Comparison of ENCODE assay signal across 1 cellular context in genomic region chr17:57440522-57441269, GRCh38.
A peak's percentile ranks its signal among the peaks of the same experiment; 100 is the strongest.
TF ChIP-seq lines count a peak whose summit lies in the region.

No MANE protein-coding gene starts in this region.

TF ChIP-seq in HepG2, 621 proteins besides CTCF, POLR2A, EP300 and RAD21 (continued from another document and continues in another):
- TF ChIP-seq, protein P1, sequence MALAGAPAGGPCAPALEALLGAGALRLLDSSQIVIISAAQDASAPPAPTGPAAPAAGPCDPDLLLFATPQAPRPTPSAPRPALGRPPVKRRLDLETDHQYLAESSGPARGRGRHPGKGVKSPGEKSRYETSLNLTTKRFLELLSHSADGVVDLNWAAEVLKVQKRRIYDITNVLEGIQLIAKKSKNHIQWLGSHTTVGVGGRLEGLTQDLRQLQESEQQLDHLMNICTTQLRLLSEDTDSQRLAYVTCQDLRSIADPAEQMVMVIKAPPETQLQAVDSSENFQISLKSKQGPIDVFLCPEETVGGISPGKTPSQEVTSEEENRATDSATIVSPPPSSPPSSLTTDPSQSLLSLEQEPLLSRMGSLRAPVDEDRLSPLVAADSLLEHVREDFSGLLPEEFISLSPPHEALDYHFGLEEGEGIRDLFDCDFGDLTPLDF (CRISPR knock-in tag; IDR thresholded peaks at IDR 0.05) = no peak
- TF ChIP-seq ZSCAN20 (CRISPR knock-in tag; IDR thresholded peaks at IDR 0.05; ENCODE audit: borderline replicate concordance) (no peak), SIX1 (CRISPR knock-in tag; IDR thresholded peaks at IDR 0.05; ENCODE audit: borderline replicate concordance) (no peak), EZH2 (conservative IDR thresholded peaks at IDR 0.05; ENCODE audit: low read depth, low read length) (no peak), TBX3 (IDR thresholded peaks at IDR 0.05; ENCODE audit: borderline replicate concordance) (no peak), ZNF577 (CRISPR knock-in tag; IDR thresholded peaks at IDR 0.05; ENCODE audit: borderline replicate concordance, low read depth) (no peak), TCF12 (IDR thresholded peaks at IDR 0.05) (no peak), TCF12 (CRISPR knock-in tag; IDR thresholded peaks at IDR 0.05) (0 out of 2 replicates have a peak, but pooled peaks have one; percentile 45), ZNF557 (CRISPR knock-in tag; IDR thresholded peaks at IDR 0.05) (0 out of 2 replicates have a peak, but pooled peaks have one; percentile 17), DR1 (CRISPR knock-in tag; IDR thresholded peaks at IDR 0.05) (no peak), JDP2 (CRISPR knock-in tag; IDR thresholded peaks at IDR 0.05; ENCODE audit: borderline replicate concordance) (no peak), TOE1 (CRISPR knock-in tag; IDR thresholded peaks at IDR 0.05) (0 out of 2 replicates have a peak, but pooled peaks have one; percentile 35), ZNF468 (CRISPR knock-in tag; IDR thresholded peaks at IDR 0.05) (no peak), GTF3A (CRISPR knock-in tag; conservative IDR thresholded peaks at IDR 0.05) (no peak), CBFB (CRISPR knock-in tag; IDR thresholded peaks at IDR 0.05) (no peak), ZNF30 (CRISPR knock-in tag; IDR thresholded peaks at IDR 0.05) (no peak), ISL2 (CRISPR knock-in tag; IDR thresholded peaks at IDR 0.05) (peak; percentile 65), ZNF253 (CRISPR knock-in tag; IDR thresholded peaks at IDR 0.05; ENCODE audit: borderline replicate concordance) (0 out of 2 replicates have a peak, but pooled peaks have one; percentile 33), KLF6 (CRISPR knock-in tag; IDR thresholded peaks at IDR 0.05) (no peak), ZNF296 (CRISPR knock-in tag; conservative IDR thresholded peaks at IDR 0.05) (0 out of 2 replicates have a peak, but pooled peaks have one; percentile 51), ZNF354B (CRISPR knock-in tag; IDR thresholded peaks at IDR 0.05) (peak; percentile 25; the same call in 1 of the 2 replicates), ZNF737 (CRISPR knock-in tag; IDR thresholded peaks at IDR 0.05; ENCODE audit: borderline replicate concordance) (no peak), ZBTB42 (CRISPR knock-in tag; IDR thresholded peaks at IDR 0.05) (no peak), ZNF564 (CRISPR knock-in tag; IDR thresholded peaks at IDR 0.05) (no peak), ZNF687 (CRISPR knock-in tag; IDR thresholded peaks at IDR 0.05) (peak; percentile 73), FIP1L1 (IDR thresholded peaks at IDR 0.05; ENCODE audit: borderline replicate concordance, insufficient read depth, low read depth, low read length) (no peak), NR3C1 (CRISPR knock-in tag; IDR thresholded peaks at IDR 0.05) (no peak), SPEN (CRISPR knock-in tag; IDR thresholded peaks at IDR 0.05; ENCODE audit: low read depth) (peak; percentile 47; the same call in 1 of the 2 replicates), SMAD1 (CRISPR knock-in tag; IDR thresholded peaks at IDR 0.05; ENCODE audit: borderline replicate concordance, low read depth) (no peak), NR0B2 (CRISPR knock-in tag; IDR thresholded peaks at IDR 0.05) (no peak), CHD4 (IDR thresholded peaks at IDR 0.05; ENCODE audit: borderline replicate concordance, low read length) (peak; percentile 26), ZNF782 (CRISPR knock-in tag; IDR thresholded peaks at IDR 0.05; ENCODE audit: borderline replicate concordance) (no peak), HMGA1 (CRISPR knock-in tag; conservative IDR thresholded peaks at IDR 0.05) (no peak), ZNF724P (CRISPR knock-in tag; IDR thresholded peaks at IDR 0.05; ENCODE audit: borderline replicate concordance) (0 out of 2 replicates have a peak, but pooled peaks have one; percentile 36), ZNF703 (CRISPR knock-in tag; IDR thresholded peaks at IDR 0.05; ENCODE audit: borderline replicate concordance) (no peak), MEF2D (CRISPR knock-in tag; IDR thresholded peaks at IDR 0.05) (no peak), ZSCAN31 (CRISPR knock-in tag; IDR thresholded peaks at IDR 0.05; ENCODE audit: low read depth) (0 out of 2 replicates have a peak, but pooled peaks have one; percentile 33), ZNF773 (CRISPR knock-in tag; IDR thresholded peaks at IDR 0.05; ENCODE audit: borderline replicate concordance) (no peak), ZNF235 (CRISPR knock-in tag; IDR thresholded peaks at IDR 0.05; ENCODE audit: borderline replicate concordance) (no peak), ZNF383 (CRISPR knock-in tag; IDR thresholded peaks at IDR 0.05; ENCODE audit: borderline replicate concordance) (no peak), CBX5 (CRISPR knock-in tag; IDR thresholded peaks at IDR 0.05; ENCODE audit: borderline replicate concordance) (no peak), ZC3H13 (CRISPR knock-in tag; IDR thresholded peaks at IDR 0.05) (no peak), SNAI1 (CRISPR knock-in tag; IDR thresholded peaks at IDR 0.05; ENCODE audit: borderline replicate concordance) (no peak), ADNP (CRISPR knock-in tag; IDR thresholded peaks at IDR 0.05) (no peak), TCF7L2 (IDR thresholded peaks at IDR 0.05; ENCODE audit: low read depth, low read length) (no peak), ZNF556 (CRISPR knock-in tag; IDR thresholded peaks at IDR 0.05; ENCODE audit: borderline replicate concordance) (no peak), NFE2L2 (IDR thresholded peaks at IDR 0.05; ENCODE audit: low read length) (no peak), ZNF792 (CRISPR knock-in tag; IDR thresholded peaks at IDR 0.05) (peak; percentile 67; the same call in 1 of the 2 replicates), ZNF629 (CRISPR knock-in tag; conservative IDR thresholded peaks at IDR 0.05) (0 out of 2 replicates have a peak, but pooled peaks have one; percentile 22), KLF15 (CRISPR knock-in tag; IDR thresholded peaks at IDR 0.05; ENCODE audit: borderline replicate concordance) (no peak), ZNF101 (CRISPR knock-in tag; IDR thresholded peaks at IDR 0.05; ENCODE audit: borderline replicate concordance, low read depth) (no peak), ZBTB4 (CRISPR knock-in tag; IDR thresholded peaks at IDR 0.05; ENCODE audit: borderline replicate concordance) (peak; percentile 61; the same call in 1 of the 2 replicates), PPARG (CRISPR knock-in tag; conservative IDR thresholded peaks at IDR 0.05) (no peak; the same call in 1 of the 2 replicates), ZBTB21 (CRISPR knock-in tag; IDR thresholded peaks at IDR 0.05) (no peak), NR2F6 (IDR thresholded peaks at IDR 0.05) (peak; percentile 42; the same call in 1 of the 2 replicates), NR2F6 (CRISPR knock-in tag; IDR thresholded peaks at IDR 0.05) (peak; percentile 70), MTA1 (CRISPR knock-in tag; IDR thresholded peaks at IDR 0.05; ENCODE audit: borderline replicate concordance) (no peak; the same call in 1 of the 2 replicates), ZNF234 (CRISPR knock-in tag; conservative IDR thresholded peaks at IDR 0.05) (no peak), XRCC5 (optimal IDR thresholded peaks at IDR 0.05; ENCODE audit: low read length) (peak; percentile 57), HNF4A (CRISPR knock-in tag; IDR thresholded peaks at IDR 0.05) (no peak), ZNF530 (CRISPR knock-in tag; IDR thresholded peaks at IDR 0.05; ENCODE audit: low read depth) (no peak), ZNF558 (CRISPR knock-in tag; IDR thresholded peaks at IDR 0.05; ENCODE audit: borderline replicate concordance) (no peak), ATF7-NPFF (CRISPR knock-in tag; IDR thresholded peaks at IDR 0.05; ENCODE audit: low read depth) (no peak), ZSCAN21 (CRISPR knock-in tag; IDR thresholded peaks at IDR 0.05; ENCODE audit: borderline replicate concordance) (peak; percentile 45; the same call in 1 of the 2 replicates), ZNF441 (CRISPR knock-in tag; IDR thresholded peaks at IDR 0.05; ENCODE audit: borderline replicate concordance) (no peak), RXRA (CRISPR knock-in tag; IDR thresholded peaks at IDR 0.05) (peak; percentile 56; the same call in 1 of the 2 replicates)
- TF ChIP-seq, protein P2, sequence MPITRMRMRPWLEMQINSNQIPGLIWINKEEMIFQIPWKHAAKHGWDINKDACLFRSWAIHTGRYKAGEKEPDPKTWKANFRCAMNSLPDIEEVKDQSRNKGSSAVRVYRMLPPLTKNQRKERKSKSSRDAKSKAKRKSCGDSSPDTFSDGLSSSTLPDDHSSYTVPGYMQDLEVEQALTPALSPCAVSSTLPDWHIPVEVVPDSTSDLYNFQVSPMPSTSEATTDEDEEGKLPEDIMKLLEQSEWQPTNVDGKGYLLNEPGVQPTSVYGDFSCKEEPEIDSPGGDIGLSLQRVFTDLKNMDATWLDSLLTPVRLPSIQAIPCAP (CRISPR knock-in tag; IDR thresholded peaks at IDR 0.05; ENCODE audit: low read depth) = no peak
- TF ChIP-seq, protein P3, sequence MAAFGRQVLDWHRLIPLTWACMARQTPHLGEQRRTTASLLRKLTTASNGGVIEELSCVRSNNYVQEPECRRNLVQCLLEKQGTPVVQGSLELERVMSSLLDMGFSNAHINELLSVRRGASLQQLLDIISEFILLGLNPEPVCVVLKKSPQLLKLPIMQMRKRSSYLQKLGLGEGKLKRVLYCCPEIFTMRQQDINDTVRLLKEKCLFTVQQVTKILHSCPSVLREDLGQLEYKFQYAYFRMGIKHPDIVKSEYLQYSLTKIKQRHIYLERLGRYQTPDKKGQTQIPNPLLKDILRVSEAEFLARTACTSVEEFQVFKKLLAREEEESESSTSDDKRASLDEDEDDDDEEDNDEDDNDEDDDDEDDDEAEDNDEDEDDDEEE (CRISPR knock-in tag; IDR thresholded peaks at IDR 0.05) = 0 out of 2 replicates have a peak, but pooled peaks have one; percentile 6
- TF ChIP-seq, protein P4, sequence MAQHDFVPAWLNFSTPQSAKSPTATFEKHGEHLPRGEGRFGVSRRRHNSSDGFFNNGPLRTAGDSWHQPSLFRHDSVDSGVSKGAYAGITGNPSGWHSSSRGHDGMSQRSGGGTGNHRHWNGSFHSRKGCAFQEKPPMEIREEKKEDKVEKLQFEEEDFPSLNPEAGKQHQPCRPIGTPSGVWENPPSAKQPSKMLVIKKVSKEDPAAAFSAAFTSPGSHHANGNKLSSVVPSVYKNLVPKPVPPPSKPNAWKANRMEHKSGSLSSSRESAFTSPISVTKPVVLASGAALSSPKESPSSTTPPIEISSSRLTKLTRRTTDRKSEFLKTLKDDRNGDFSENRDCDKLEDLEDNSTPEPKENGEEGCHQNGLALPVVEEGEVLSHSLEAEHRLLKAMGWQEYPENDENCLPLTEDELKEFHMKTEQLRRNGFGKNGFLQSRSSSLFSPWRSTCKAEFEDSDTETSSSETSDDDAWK (CRISPR knock-in tag; IDR thresholded peaks at IDR 0.05) = no peak
- TF ChIP-seq, protein P5, sequence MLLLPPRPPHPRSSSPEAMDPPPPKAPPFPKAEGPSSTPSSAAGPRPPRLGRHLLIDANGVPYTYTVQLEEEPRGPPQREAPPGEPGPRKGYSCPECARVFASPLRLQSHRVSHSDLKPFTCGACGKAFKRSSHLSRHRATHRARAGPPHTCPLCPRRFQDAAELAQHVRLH (CRISPR knock-in tag; IDR thresholded peaks at IDR 0.05; ENCODE audit: borderline replicate concordance, low read depth) = peak; percentile 21; the same call in 1 of the 2 replicates
